ENCODE assay signal across 1 cellular context in genomic region chr5:95446009-95446408, GRCh38.
TF ChIP-seq lines count a peak whose summit lies in the region.

No MANE protein-coding gene starts in this region.

TF ChIP-seq in HCT116, 20 proteins besides CTCF, POLR2A, EP300 and RAD21 (continued from another document):
- no peak for TF ChIP-seq MAX (IDR thresholded peaks at IDR 0.05)
- no peak for TF ChIP-seq SP1 (IDR thresholded peaks at IDR 0.05; ENCODE audit: low read depth)
- no peak for TF ChIP-seq ZNF274 (IDR thresholded peaks at IDR 0.05; ENCODE audit: low read depth, low read length)
- no peak for TF ChIP-seq TCF7L2 (IDR thresholded peaks at IDR 0.05; ENCODE audit: borderline replicate concordance, extremely low read depth, insufficient read depth, insufficient read length)
- TF ChIP-seq ZBTB33 (IDR thresholded peaks at IDR 0.05; ENCODE audit: extremely low read depth, insufficient replicate concordance, low read length), result no peak
- no peak for TF ChIP-seq FOSL1 (IDR thresholded peaks at IDR 0.05; ENCODE audit: low read depth)
- TF ChIP-seq CBX3 (IDR thresholded peaks at IDR 0.05; ENCODE audit: low read depth), result no peak
